Comparison of ENCODE assay signal across 8 cellular contexts in genomic region chr2:55620123-55620779, GRCh38. TPM values are rescaled to one million over a fixed set of nuclear protein-coding genes. Genes with fewer than 3 reads are reported as not detected.
DNase-seq lines count a peak whose midpoint lies in the region; ATAC-seq and TF ChIP-seq lines count a peak whose summit lies in the region.

No MANE protein-coding gene starts in this region.

- peaks cover 66% of the 10 kb centered on the region for H3K79me2 ChIP-seq in Loucy (ENCODE audit: insufficient read depth, low read length)

- H4K20me1 ChIP-seq in Loucy (ENCODE audit: insufficient read depth, low read length, poor library complexity, severe bottlenecking), result peaks cover 38% of the 10 kb centered on the region

- peak overlapping the region; percentile 88 for H3K4me3 ChIP-seq in Loucy (ENCODE audit: low read length, poor library complexity, severe bottlenecking)

- no peaks in the 10 kb centered on the region for H3K27me3 ChIP-seq in Loucy (ENCODE audit: insufficient read depth, low read length, poor library complexity, severe bottlenecking)
- no peaks in the 10 kb centered on the region for H3K27me3 ChIP-seq in CD4-positive, alpha-beta T cell (ENCODE audit: control insufficient read depth, insufficient read depth, low read length)

- H3K4me1 ChIP-seq in Loucy (ENCODE audit: insufficient read depth, low read length, poor library complexity, severe bottlenecking), result peaks cover 21% of the 10 kb centered on the region

- intact Hi-C loops in CD4-positive, alpha-beta T cell (cut with DNase I, micrococcal nuclease), result loop anchor here in 1 of 2 experiments (2.0 to 5.0 kb wide), 2 partner anchors 203 to 387 kb away; partner anchors contain the start of genes CCDC88A, CLHC1 and RPS27A

- POLR2A ChIA-PET in naive thymus-derived CD8-positive, alpha-beta T cell (lab: Charles Lee), result interaction anchor here (4.6 kb wide), 1 partner anchor 101 kb away, joined by 75 read pairs; the partner anchor contains the start of gene CFAP36
- POLR2A ChIA-PET in CD4-positive, alpha-beta T cell (lab: Charles Lee), result interaction anchor here (0.6 to 1.6 kb wide), 3 partner anchors 46 to 101 kb away, joined by 3 to 7 read pairs (median 3); partner anchors contain the start of gene CFAP36

- no peak overlapping the region for H3K27ac ChIP-seq in CD4-positive, alpha-beta T cell (ENCODE audit: low read depth, low read length)

- no peak for ATAC-seq in activated naive CD8-positive, alpha-beta T cell treated with anti-CD3 and anti-CD28 coated beads, Interleukin-2, amount 50 U/mL, for 24 hours
- ATAC-seq in naive thymus-derived CD8-positive, alpha-beta T cell, result no peak
- no peak for ATAC-seq in GM21360 (IDR thresholded peaks at IDR 0.05; ENCODE audit: unreplicated experiment)
- no peak for ATAC-seq in CD4-positive, alpha-beta T cell (ENCODE audit: poor library complexity)

- H3K4me3 Mint-ChIP-seq in activated naive CD8-positive, alpha-beta T cell treated with anti-CD3 and anti-CD28 coated beads, Interleukin-2, amount 50 U/mL, for 24 hours, result no peak overlapping the region
- peak overlapping the region in 2 of 10 donors; percentile 20 to 72 for H3K4me3 Mint-ChIP-seq in naive thymus-derived CD8-positive, alpha-beta T cell
- no peak overlapping the region for H3K4me3 Mint-ChIP-seq in CD4-positive, alpha-beta T cell

- H3K9me3 Mint-ChIP-seq in activated naive CD8-positive, alpha-beta T cell treated with anti-CD3 and anti-CD28 coated beads, Interleukin-2, amount 50 U/mL, for 24 hours, result no peaks in the 10 kb centered on the region
- no peaks in the 10 kb centered on the region for H3K9me3 Mint-ChIP-seq in naive thymus-derived CD8-positive, alpha-beta T cell
- H3K9me3 Mint-ChIP-seq in CD4-positive, alpha-beta T cell, result no peaks in the 10 kb centered on the region

- H3K9me3 ChIP-seq in Loucy (ENCODE audit: insufficient read depth, low read depth, low read length), result no peaks in the 10 kb centered on the region
- no peaks in the 10 kb centered on the region for H3K9me3 ChIP-seq in CD4-positive, alpha-beta T cell (ENCODE audit: control insufficient read depth, low read length)

- DNase-seq in NCI-H510A treated with DMSO at 0.1 percent for 48 hours (lab: John Stamatoyannopoulos, UW), result peak; percentile 7
- no peak for DNase-seq in NCI-H510A (lab: John Stamatoyannopoulos, UW)
- peak; percentile 16 for DNase-seq in activated naive CD8-positive, alpha-beta T cell treated with anti-CD3 and anti-CD28 coated beads, Interleukin-2, amount 50 U/mL, for 24 hours
- no peak for DNase-seq in naive thymus-derived CD8-positive, alpha-beta T cell
- DNase-seq in CD4-positive, alpha-beta T cell, result no peak
- no peak for DNase-seq in NCI-H2196 treated with DMSO at 0.1 percent for 48 hours (lab: John Stamatoyannopoulos, UW; ENCODE audit: unreplicated experiment)

- peaks cover 51% of the 10 kb centered on the region for H3K4me1 Mint-ChIP-seq in activated naive CD8-positive, alpha-beta T cell treated with anti-CD3 and anti-CD28 coated beads, Interleukin-2, amount 50 U/mL, for 24 hours
- H3K4me1 Mint-ChIP-seq in naive thymus-derived CD8-positive, alpha-beta T cell, result peaks cover 20 to 68% (median 32%) of the 10 kb centered on the region in 4 donors
- peaks cover 63% of the 10 kb centered on the region for H3K4me1 Mint-ChIP-seq in CD4-positive, alpha-beta T cell (ENCODE audit: low read depth)

- H3K27me3 Mint-ChIP-seq in activated naive CD8-positive, alpha-beta T cell treated with anti-CD3 and anti-CD28 coated beads, Interleukin-2, amount 50 U/mL, for 24 hours, result no peaks in the 10 kb centered on the region
- no peaks in the 10 kb centered on the region for H3K27me3 Mint-ChIP-seq in naive thymus-derived CD8-positive, alpha-beta T cell
- H3K27me3 Mint-ChIP-seq in CD4-positive, alpha-beta T cell, result no peaks in the 10 kb centered on the region

- CTCF ChIA-PET in CD4-positive, alpha-beta T cell (lab: Charles Lee), result interaction anchor here (0.6 to 1.7 kb wide), 3 partner anchors 10 to 75 kb away, joined by 3 to 5 read pairs (median 3); no protein-coding TSS in a partner anchor

- H2AFZ ChIP-seq in Loucy (ENCODE audit: low read length), result no peak overlapping the region

- peak; percentile 69 for TF ChIP-seq CTCF in Loucy (conservative IDR thresholded peaks at IDR 0.05; ENCODE audit: low read length)
- no peak for TF ChIP-seq CTCF in CD4-positive, alpha-beta T cell (IDR thresholded peaks at IDR 0.05)

- H3K9ac ChIP-seq in Loucy (ENCODE audit: low read depth, low read length, poor library complexity, severe bottlenecking), result no peak overlapping the region

- no peaks in the 10 kb centered on the region for H3K36me3 ChIP-seq in Loucy (ENCODE audit: insufficient read depth, low read length)

- H3F3A ChIP-seq in Loucy (ENCODE audit: low read depth), result no peaks in the 10 kb centered on the region

- peak overlapping the region; percentile 54 for H3K27ac Mint-ChIP-seq in activated naive CD8-positive, alpha-beta T cell treated with anti-CD3 and anti-CD28 coated beads, Interleukin-2, amount 50 U/mL, for 24 hours
- H3K27ac Mint-ChIP-seq in naive thymus-derived CD8-positive, alpha-beta T cell, result peak overlapping the region in 7 of 10 donors; percentile 12 to 86 (median 71)
- no peak overlapping the region for H3K27ac Mint-ChIP-seq in CD4-positive, alpha-beta T cell

- H3K4me2 ChIP-seq in Loucy (ENCODE audit: low read depth, low read length, poor library complexity, severe bottlenecking), result peak overlapping the region; percentile 93

- H3K36me3 Mint-ChIP-seq in activated naive CD8-positive, alpha-beta T cell treated with anti-CD3 and anti-CD28 coated beads, Interleukin-2, amount 50 U/mL, for 24 hours (ENCODE audit: low read depth), result peaks cover 22% of the 10 kb centered on the region
- peaks cover 0 to 46% (median 12%) of the 10 kb centered on the region in 3 donors for H3K36me3 Mint-ChIP-seq in naive thymus-derived CD8-positive, alpha-beta T cell
- H3K36me3 Mint-ChIP-seq in CD4-positive, alpha-beta T cell (ENCODE audit: low read depth), result peaks cover 39% of the 10 kb centered on the region

- H3K9me2 ChIP-seq in Loucy (replicated peaks; ENCODE audit: low read depth, low read length), result no peaks in the 10 kb centered on the region

RNA-seq across cellular contexts. Expression of gene PPP4R3B, which starts 2.8 kb away (rescaled TPM):
- 100 to 1,000 TPM; 117 to 118 TPM for total RNA-seq in naive thymus-derived CD8-positive, alpha-beta T cell
- 10 to 100 TPM; 59.2 to 75.2 (median 66.3) TPM for polyA plus RNA-seq in naive thymus-derived CD8-positive, alpha-beta T cell
- total RNA-seq in CD4-positive, alpha-beta T cell, result 10 to 100 TPM; 47.7 to 50.3 TPM

Comparison
In these comparisons a context has a peak if more than half of its experiments do, and no peak if none do; other contexts are left out.
1. DNase-seq: peak in NCI-H510A treated with DMSO at 0.1 percent for 48 hours (single experiment) and activated naive CD8-positive, alpha-beta T cell treated with anti-CD3 and anti-CD28 coated beads, Interleukin-2, amount 50 U/mL, for 24 hours (single experiment); none in NCI-H510A (single experiment), naive thymus-derived CD8-positive, alpha-beta T cell (0 of 10), CD4-positive, alpha-beta T cell (0 of 10) and NCI-H2196 treated with DMSO at 0.1 percent for 48 hours (single experiment).